ENCODE assay signal across 27 cellular contexts in genomic region chr13:25992076-25992475, GRCh38. TPM values are rescaled to one million over a fixed set of nuclear protein-coding genes. Genes with fewer than 3 reads are reported as not detected.
"Had no signal": no experiment of that assay in that cellular context is flagged by ENCODE, and none has a peak within 500 bp of the region (broad histone marks: within the 10 kb centered on the region; RNA-seq: fewer than 3 reads in every experiment).

No MANE protein-coding gene starts in this region.

- H3K4me3 ChIP-seq: MG63 had no signal

- ATAC-seq: activated CD8-positive, alpha-beta T cell treated with anti-CD3 and anti-CD28 coated beads, Interleukin-2, amount 10 ng/mL, durations not matched to agents 7 days and 5 days; Panc1; T-helper 17 cell; WTC11 had no signal

- H3K36me3 ChIP-seq: brain microvascular endothelial cell, MG63 had no signal

- H3K27ac ChIP-seq: brain microvascular endothelial cell had no signal

- H3K27me3 ChIP-seq: brain microvascular endothelial cell, MG63 had no signal

- DNase-seq: activated CD4-positive, alpha-beta T cell treated with anti-CD3 and anti-CD28 coated beads for 48 hours; activated CD4-positive, alpha-beta T cell treated with anti-CD3 and anti-CD28 coated beads, Interleukin-2, amount 50 U/mL, for 4 hours; activated CD4-positive, CD25-positive, alpha-beta regulatory T cell treated with anti-CD3 and anti-CD28 coated beads, Interleukin-2, amount 50 U/mL, for 72 hours; activated CD8-positive, alpha-beta memory T cell treated with anti-CD3 and anti-CD28 coated beads, Interleukin-2, amount 50 U/mL, for 48 hours; activated CD8-positive, alpha-beta T cell treated with anti-CD3 and anti-CD28 coated beads, Interleukin-2, amount 10 ng/mL, durations not matched to agents 7 days and 5 days; activated effector memory CD4-positive, alpha-beta T cell treated with Interleukin-2 at 50 U/mL for 16 hours; activated naive CD4-positive, alpha-beta T cell; activated T-cell treated with anti-CD3 and anti-CD28 coated beads, Interleukin-2, amount 50 U/mL, for 24 hours; amygdala; brain microvascular endothelial cell; KG1; MG63; MV-4-11; NCI-H1092 treated with DMSO at 0.1 percent for 48 hours; NCI-H1417 treated with DMSO at 0.1 percent for 48 hours; NCI-H1694 treated with DMSO at 0.1 percent for 48 hours; NCI-H2029 treated with DMSO at 0.1 percent for 48 hours; NCI-H345; NCI-H510A; NCI-H526 treated with DMSO at 0.1 percent for 48 hours; NCI-H82; SIG-M5; T-helper 17 cell; T-helper 9 cell had no signal

RNA-seq across cellular contexts. Expression of gene SHISA2, which starts 59.7 kb away (rescaled TPM):
- total RNA-seq: OCI-LY7 had no signal
